18 cellular contexts compared by ENCODE assay signal in the genomic region with DNA sequence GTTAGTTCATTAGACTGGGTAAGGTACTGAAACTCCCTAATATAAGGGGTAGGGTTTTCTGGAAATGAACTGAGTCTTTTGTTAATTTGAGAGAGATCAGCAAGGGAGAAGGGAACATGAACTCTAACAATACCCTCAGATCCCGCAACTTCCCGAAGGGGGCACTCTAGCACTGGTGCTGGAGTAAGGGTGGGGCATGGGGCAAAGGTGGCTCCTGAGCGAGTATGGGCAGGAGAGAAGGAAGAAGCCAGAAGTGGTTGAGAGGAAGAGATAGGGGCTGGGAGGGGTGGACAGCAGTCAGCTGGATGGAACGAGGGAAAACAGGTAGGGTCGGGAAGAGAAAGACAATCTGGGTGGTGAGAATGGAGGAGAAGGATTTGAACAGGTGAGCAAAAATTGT.
A peak's percentile ranks its signal among the peaks of the same experiment; 100 is the strongest.
DNase-seq lines count a peak whose midpoint lies in the region; ATAC-seq and TF ChIP-seq lines count a peak whose summit lies in the region.
"Had no signal": no experiment of that assay in that cellular context is flagged by ENCODE, and none has a peak within 500 bp of the region (broad histone marks: within the 10 kb centered on the region; RNA-seq: fewer than 3 reads in every experiment).

No MANE protein-coding gene starts in this region.

- TF ChIP-seq CTCF in endodermal cell (conservative IDR thresholded peaks at IDR 0.05): peak; percentile 47

- DNase-seq in DMS 273 (lab: John Stamatoyannopoulos, UW; ENCODE audit: unreplicated experiment): peak; percentile 29
- DNase-seq in DMS 273 treated with DMSO at 0.1 percent for 48 hours (lab: John Stamatoyannopoulos, UW): no peak
- DNase-seq in DMS53 treated with DMSO at 0.1 percent for 48 hours (lab: John Stamatoyannopoulos, UW; ENCODE audit: unreplicated experiment): peak; percentile 0
- DNase-seq in NCI-H526 treated with DMSO at 0.1 percent for 48 hours (lab: John Stamatoyannopoulos, UW): peak; percentile 1
- peak; percentile 78 for DNase-seq in endodermal cell
- no peak for DNase-seq in T-helper 1 cell
- DNase-seq in RKO (ENCODE audit: low spot score): no peak
- DNase-seq: activated CD4-positive, alpha-beta T cell treated with anti-CD3 and anti-CD28 coated beads, Interleukin-2, amount 50 U/mL, for 4 hours; activated effector memory CD4-positive, alpha-beta T cell treated with Interleukin-2 at 50 U/mL for 16 hours; brain microvascular endothelial cell; CD8-positive, alpha-beta T cell; DMS79 treated with DMSO at 0.1 percent for 48 hours; effector CD8-positive, alpha-beta T cell; foreskin keratinocyte; NCI-H2081 treated with DMSO at 0.1 percent for 48 hours; NCI-H510A treated with DMSO at 0.1 percent for 48 hours had no signal

- H3K4me1 Mint-ChIP-seq in endodermal cell: no peaks in the 10 kb centered on the region

- H3K36me3 Mint-ChIP-seq in endodermal cell (ENCODE audit: low read depth): no peaks in the 10 kb centered on the region
- H3K36me3 Mint-ChIP-seq: CD8-positive, alpha-beta T cell had no signal

- no peaks in the 10 kb centered on the region for H3K27me3 ChIP-seq in endodermal cell (ENCODE audit: control insufficient read depth, insufficient read depth, low read length, poor library complexity, severe bottlenecking)
- H3K27me3 ChIP-seq: brain microvascular endothelial cell, foreskin keratinocyte had no signal

- 80% methylated on average over 4 of the region's 5 CpGs; no CpG with 5 or more reads in 1 of the 2 experiments for WGBS in endodermal cell (ENCODE audit: insufficient coverage in 1 of 2, insufficient read length in 1 of 2), 2 experiments

- H3K27ac Mint-ChIP-seq in endodermal cell: no peak overlapping the region
- H3K27ac Mint-ChIP-seq: CD8-positive, alpha-beta T cell had no signal

- no peak overlapping the region for H3K4me3 Mint-ChIP-seq in endodermal cell
- H3K4me3 Mint-ChIP-seq: CD8-positive, alpha-beta T cell had no signal

- H3K9me3 Mint-ChIP-seq in endodermal cell: peaks cover 20% of the 10 kb centered on the region
- H3K9me3 Mint-ChIP-seq: CD8-positive, alpha-beta T cell had no signal

- ATAC-seq in GM21526 (IDR thresholded peaks at IDR 0.05; ENCODE audit: low FRiP score, unreplicated experiment): no peak
- ATAC-seq: CD8-positive, alpha-beta T cell; foreskin keratinocyte had no signal

- H3K36me3 ChIP-seq in endodermal cell (ENCODE audit: control insufficient read depth, insufficient read depth, low read length): no peaks in the 10 kb centered on the region
- H3K36me3 ChIP-seq: brain microvascular endothelial cell had no signal

- H3K4me1 ChIP-seq in endodermal cell (ENCODE audit: control insufficient read depth, insufficient read depth, low read length): no peaks in the 10 kb centered on the region
- H3K4me1 ChIP-seq: foreskin keratinocyte had no signal

- H3K9ac ChIP-seq in endodermal cell (ENCODE audit: extremely low read depth, low read length, poor library complexity, severe bottlenecking): no peak overlapping the region

- H3K27me3 Mint-ChIP-seq in endodermal cell (ENCODE audit: insufficient read depth): no peaks in the 10 kb centered on the region

- no peaks in the 10 kb centered on the region for H3K9me3 ChIP-seq in endodermal cell (ENCODE audit: control insufficient read depth, low read length)

- H3K4me3 ChIP-seq in endodermal cell (ENCODE audit: low read length): no peak overlapping the region

- no peak overlapping the region for H3K27ac ChIP-seq in endodermal cell (ENCODE audit: low read depth, low read length)
- H3K27ac ChIP-seq: 22Rv1, brain microvascular endothelial cell, foreskin keratinocyte had no signal

Comparison
In these comparisons a context has a peak if more than half of its experiments do, and no peak if none do; other contexts are left out.
1. DNase-seq: peak in DMS 273 (single experiment), DMS53 treated with DMSO at 0.1 percent for 48 hours (single experiment), NCI-H526 treated with DMSO at 0.1 percent for 48 hours (single experiment) and endodermal cell (single experiment); none in DMS 273 treated with DMSO at 0.1 percent for 48 hours (single experiment), T-helper 1 cell (0 of 5) and RKO (single experiment).